Comparison of ENCODE assay signal across 12 cellular contexts in the genomic region with DNA sequence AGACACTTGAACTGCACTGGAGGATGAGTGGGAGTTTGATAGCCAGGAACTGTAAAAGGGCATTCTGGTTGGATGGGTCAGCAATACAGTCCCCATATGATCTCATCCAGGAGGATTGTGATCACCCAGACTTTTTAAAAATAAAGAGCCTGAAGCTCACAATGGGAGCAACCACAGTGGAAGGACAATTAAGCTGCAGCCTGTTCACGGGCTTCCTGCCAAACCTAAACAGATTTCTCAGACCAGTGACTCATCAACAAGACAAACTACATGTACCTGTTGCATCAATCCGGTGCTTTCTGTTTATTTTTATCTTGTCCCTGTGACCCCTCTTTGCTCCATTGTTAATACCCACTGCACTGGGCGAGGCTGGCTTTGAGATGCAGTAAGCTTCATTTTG. TPM values are rescaled to one million over a fixed set of nuclear protein-coding genes. Genes with fewer than 3 reads are reported as not detected.
DNase-seq lines count a peak whose midpoint lies in the region; ATAC-seq and TF ChIP-seq lines count a peak whose summit lies in the region.
"Had no signal": no experiment of that assay in that cellular context is flagged by ENCODE, and none has a peak within 500 bp of the region (broad histone marks: within the 10 kb centered on the region; RNA-seq: fewer than 3 reads in every experiment).

No MANE protein-coding gene starts in this region.

- H3K4me3 Mint-ChIP-seq in activated T-cell treated with anti-CD3 and anti-CD28 coated beads, Interleukin-2, amount 50 U/mL, for 72 hours, result no peak overlapping the region

- H3K27me3 ChIP-seq in esophagus squamous epithelium, result no peaks in the 10 kb centered on the region
- H3K27me3 ChIP-seq: esophagus muscularis mucosa had no signal

- H3K4me1 Mint-ChIP-seq in activated T-cell treated with anti-CD3 and anti-CD28 coated beads, Interleukin-2, amount 50 U/mL, for 72 hours (ENCODE audit: low read depth), result no peaks in the 10 kb centered on the region

- TF ChIP-seq POLR2A in esophagus squamous epithelium (IDR thresholded peaks at IDR 0.05), result no peak
- no peak for TF ChIP-seq POLR2A in erythroblast (IDR thresholded peaks at IDR 0.05; ENCODE audit: low read length)

- no peak overlapping the region for H3K27ac Mint-ChIP-seq in activated T-cell treated with anti-CD3 and anti-CD28 coated beads, Interleukin-2, amount 50 U/mL, for 72 hours
- H3K27ac Mint-ChIP-seq: activated naive CD4-positive, alpha-beta T cell treated with anti-CD3 and anti-CD28 coated beads, Interleukin-2, amount 50 U/mL, for 72 hours had no signal

- H3K27ac ChIP-seq in esophagus squamous epithelium, result no peak overlapping the region
- H3K27ac ChIP-seq: esophagus muscularis mucosa had no signal

- no peaks in the 10 kb centered on the region for H3K4me1 ChIP-seq in esophagus squamous epithelium
- H3K4me1 ChIP-seq: esophagus muscularis mucosa had no signal

- no peak for TF ChIP-seq CTCF in LNCaP clone FGC (IDR thresholded peaks at IDR 0.05; ENCODE audit: control insufficient read depth, extremely low read depth, insufficient read depth)
- no peak for TF ChIP-seq CTCF in esophagus squamous epithelium (IDR thresholded peaks at IDR 0.05)

- no peaks in the 10 kb centered on the region for H3K27me3 Mint-ChIP-seq in activated T-cell treated with anti-CD3 and anti-CD28 coated beads, Interleukin-2, amount 50 U/mL, for 72 hours (ENCODE audit: low read depth)

- WGBS in esophagus squamous epithelium, 2 donors, result 26 to 43% methylated on average over 3 of the region's 3 CpGs

- H3K4me3 ChIP-seq in LNCaP clone FGC (ENCODE audit: low read depth, low read length) (no peak overlapping the region), esophagus squamous epithelium (no peak overlapping the region)
- H3K4me3 ChIP-seq: esophagus muscularis mucosa had no signal

- intact Hi-C loops in esophagus squamous epithelium (cut with DNase I), result no loop called here

- H3K36me3 Mint-ChIP-seq in activated T-cell treated with anti-CD3 and anti-CD28 coated beads, Interleukin-2, amount 50 U/mL, for 72 hours (ENCODE audit: insufficient read depth in 2 of 2), result no peaks in the 10 kb centered on the region

- peaks cover 0 to 3% of the 10 kb centered on the region in 2 donors for H3K9me3 Mint-ChIP-seq in activated T-cell treated with anti-CD3 and anti-CD28 coated beads, Interleukin-2, amount 50 U/mL, for 72 hours

- no peaks in the 10 kb centered on the region for H3K9me3 ChIP-seq in esophagus squamous epithelium
- H3K9me3 ChIP-seq: esophagus muscularis mucosa had no signal

- no peak for ATAC-seq in activated T-cell treated with anti-CD3 and anti-CD28 coated beads, Interleukin-2, amount 50 U/mL, for 72 hours (replicated peaks in 1 of 2)
- ATAC-seq: activated naive CD4-positive, alpha-beta T cell treated with anti-CD3 and anti-CD28 coated beads, Interleukin-2, amount 50 U/mL, for 72 hours had no signal

- H3K36me3 ChIP-seq in esophagus squamous epithelium, result no peaks in the 10 kb centered on the region
- H3K36me3 ChIP-seq: esophagus muscularis mucosa had no signal

- DNase-seq in COR-L47 (lab: John Stamatoyannopoulos, UW) (peak; percentile 51), LNCaP clone FGC (ENCODE audit: low read depth) (peak; percentile 27), SW480 (ENCODE audit: low spot score) (peak; percentile 86), kidney tubule cell (ENCODE audit: low spot score) (peak; percentile 98), esophagus squamous epithelium (lab: John Stamatoyannopoulos, UW) (no peak), T-helper 1 cell (no peak), erythroblast (lab: John Stamatoyannopoulos, UW) (no peak)
- no peak for DNase-seq in activated T-cell treated with anti-CD3 and anti-CD28 coated beads, Interleukin-2, amount 50 U/mL, for 72 hours
- DNase-seq: activated CD4-positive, alpha-beta T cell treated with anti-CD3 and anti-CD28 coated beads for 1 hour; Calu3 had no signal

RNA-seq across cellular contexts. Expression of gene PAPPA2, which starts 52.3 kb away (rescaled TPM):
- total RNA-seq in activated T-cell treated with anti-CD3 and anti-CD28 coated beads, Interleukin-2, amount 50 U/mL, for 72 hours, result 1 to 10 TPM; 1.0 to 3.3 TPM
- 1 to 10 TPM in 1 of 4 donors, under 1 TPM in 1, not detected in 2; under 0.01 to 1.5 TPM for total RNA-seq in esophagus squamous epithelium

Comparison
In these comparisons a context has a peak if more than half of its experiments do, and no peak if none do; other contexts are left out.
1. DNase-seq: peak in COR-L47 (single experiment), LNCaP clone FGC (single experiment), SW480 (single experiment) and kidney tubule cell (single experiment); none in activated T-cell treated with anti-CD3 and anti-CD28 coated beads, Interleukin-2, amount 50 U/mL, for 72 hours (0 of 2), esophagus squamous epithelium (single experiment), T-helper 1 cell (0 of 5) and erythroblast (0 of 2).